ENCODE assay signal across 26 cellular contexts in the genomic region with DNA sequence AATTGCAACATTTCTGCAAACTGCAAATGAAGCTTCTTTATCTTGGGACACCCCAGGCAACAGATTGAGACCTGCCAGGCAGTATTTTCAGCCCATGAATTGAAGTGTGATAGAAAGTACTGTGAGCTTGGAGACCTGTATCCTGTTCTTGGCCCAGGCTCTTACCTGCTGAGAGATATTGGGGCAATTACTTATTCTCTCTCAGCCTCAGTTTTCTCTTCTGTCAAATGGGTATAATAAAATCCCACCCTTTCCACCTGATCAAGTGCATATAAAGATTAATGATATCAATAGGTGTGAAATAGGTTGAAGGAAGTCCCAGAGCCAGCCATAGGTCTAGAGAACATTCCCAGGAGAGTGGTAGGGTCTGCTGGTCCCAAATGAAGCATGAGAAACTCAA.
A peak's percentile ranks its signal among the peaks of the same experiment; 100 is the strongest.
DNase-seq lines count a peak whose midpoint lies in the region; ATAC-seq, FAIRE-seq and TF ChIP-seq lines count a peak whose summit lies in the region.
"Had no signal": no experiment of that assay in that cellular context is flagged by ENCODE, and none has a peak within 500 bp of the region (broad histone marks: within the 10 kb centered on the region; RNA-seq: fewer than 3 reads in every experiment).

No MANE protein-coding gene starts in this region.

- ATAC-seq in HepG2 = no peak
- ATAC-seq in right lobe of liver = no peak
- ATAC-seq: A549 had no signal

- BruUV-seq in HepG2 (replicated peaks; lab: Mats Ljungman, UMichigan) = no TSS peak

- no peak overlapping the region for H3K4me2 ChIP-seq in HepG2 (ENCODE audit: low read depth, low read length)
- H3K4me2 ChIP-seq: A549 had no signal

- H3K79me2 ChIP-seq in HepG2 (ENCODE audit: insufficient read depth, low read length) = no peaks in the 10 kb centered on the region

- no peak overlapping the region for H2AFZ ChIP-seq in HepG2 (ENCODE audit: low read length)

- intact Hi-C loops in HepG2 (cut with micrococcal nuclease; ENCODE audit: unreplicated experiment) = no loop called here
- intact Hi-C loops in right lobe of liver (cut with DNase I) = no loop called here
- intact Hi-C loops in sigmoid colon (cut with DNase I) = no loop called here
- intact Hi-C loops in activated naive CD4-positive, alpha-beta T cell treated with anti-CD3 and anti-CD28 coated beads for 36 hours (cut with micrococcal nuclease) = no loop called here

- H3K36me3 ChIP-seq in HepG2 (replicated peaks in 1 of 2; ENCODE audit: control insufficient read depth in 1 of 2, insufficient read depth in 2 of 2, low read length in 2 of 2) (no peaks in the 10 kb centered on the region), right lobe of liver (peaks cover 0 to 5% (median 0%) of the 10 kb centered on the region in 4 donors), sigmoid colon (no peaks in the 10 kb centered on the region)
- H3K36me3 ChIP-seq: BLaER1 treated with 17β-estradiol and CSF1 and Interleukin-3, amounts not matched to agents 10 nM and 100 nM; HAP-1 had no signal

- H3K4me1 ChIP-seq in HepG2 (ENCODE audit: insufficient read depth, low read length) (peaks cover 5% of the 10 kb centered on the region), right lobe of liver (peaks cover 0 to 24% (median 7%) of the 10 kb centered on the region in 4 donors), sigmoid colon (peaks cover 5 to 47% (median 37%) of the 10 kb centered on the region in 4 donors)
- H3K4me1 ChIP-seq: A549 had no signal

- no peak overlapping the region for H3K4me3 Mint-ChIP-seq in activated naive CD4-positive, alpha-beta T cell treated with anti-CD3 and anti-CD28 coated beads for 36 hours
- H3K4me3 Mint-ChIP-seq: CD4-positive, alpha-beta T cell; CD8-positive, alpha-beta memory T cell; HFFc6 had no signal

- no peak for TF ChIP-seq EP300 in HepG2 (IDR thresholded peaks at IDR 0.05; ENCODE audit: low read depth in 2 of 2, low read length in 2 of 2)
- no peak for TF ChIP-seq EP300 in HepG2 (CRISPR knock-in tag; IDR thresholded peaks at IDR 0.05; ENCODE audit: borderline replicate concordance)
- no peak for TF ChIP-seq EP300 in sigmoid colon (IDR thresholded peaks at IDR 0.05)

- TF ChIP-seq CTCF in HepG2 (CRISPR knock-in tag; IDR thresholded peaks at IDR 0.05) (no peak), right lobe of liver (IDR thresholded peaks at IDR 0.05) (no peak), sigmoid colon (IDR thresholded peaks at IDR 0.05) (no peak)

- H3K9ac ChIP-seq in HepG2 (ENCODE audit: insufficient read depth, low read depth, low read length) = no peak overlapping the region
- H3K9ac ChIP-seq: BLaER1 treated with 17β-estradiol and CSF1 and Interleukin-3, amounts not matched to agents 10 nM and 100 nM had no signal

- DNase-seq in HepG2 (ENCODE audit: low spot score) = no peak
- no peak for DNase-seq in right lobe of liver
- no peak for DNase-seq in sigmoid colon
- DNase-seq in DMS153 treated with DMSO at 0.1 percent for 48 hours (lab: John Stamatoyannopoulos, UW; ENCODE audit: unreplicated experiment) = no peak
- no peak for DNase-seq in NCI-H2227 treated with DMSO at 0.1 percent for 48 hours (lab: John Stamatoyannopoulos, UW)
- DNase-seq in activated naive CD4-positive, alpha-beta T cell treated with anti-CD3 and anti-CD28 coated beads for 36 hours = no peak
- DNase-seq: 8988T; ACHN; BE2C; CD4-positive, alpha-beta T cell; CD8-positive, alpha-beta memory T cell; DMS 273 treated with DMSO at 0.1 percent for 48 hours; DMS53; DMS79 treated with DMSO at 0.1 percent for 48 hours; GF-D8; GOT3 had no signal

- CTCF ChIA-PET in HepG2 (lab: Yijun Ruan, JAX; ENCODE audit: low intra/inter-chr PET ratio, low total read pairs) = no interaction called here
- CTCF ChIA-PET in activated naive CD4-positive, alpha-beta T cell treated with anti-CD3 and anti-CD28 coated beads for 36 hours (lab: Charles Lee) = no interaction called here

- no peak for TF ChIP-seq RAD21 in HepG2 (CRISPR knock-in tag; IDR thresholded peaks at IDR 0.05)

- H3K27me3 ChIP-seq in HepG2 (ENCODE audit: control insufficient read depth in 1 of 2, insufficient read depth in 2 of 2, low read length in 2 of 2) (peaks cover 2 to 13% of the 10 kb centered on the region in 2 experiments; a peak in 3 of 5 replicates), right lobe of liver (no peaks in the 10 kb centered on the region), sigmoid colon (no peaks in the 10 kb centered on the region)
- H3K27me3 ChIP-seq: BE2C; BLaER1 treated with 17β-estradiol and CSF1 and Interleukin-3, amounts not matched to agents 10 nM and 100 nM had no signal

- H3K4me3 ChIP-seq in HepG2 (replicated peaks in 1 of 3; ENCODE audit: insufficient read depth in 1 of 3, low read depth in 2 of 3, low read length in 3 of 3) = no peak overlapping the region
- no peak overlapping the region for H3K4me3 ChIP-seq in right lobe of liver
- H3K4me3 ChIP-seq in sigmoid colon = no peak overlapping the region
- H3K4me3 ChIP-seq: A549; BLaER1 treated with 17β-estradiol and CSF1 and Interleukin-3, amounts not matched to agents 10 nM and 100 nM; HAP-1 had no signal

- H3K9me3 ChIP-seq in HepG2 (ENCODE audit: low read length) = no peaks in the 10 kb centered on the region
- H3K9me3 ChIP-seq in right lobe of liver = no peaks in the 10 kb centered on the region
- no peaks in the 10 kb centered on the region for H3K9me3 ChIP-seq in sigmoid colon
- H3K9me3 ChIP-seq: BE2C, HAP-1 had no signal

- no peaks in the 10 kb centered on the region for H3K36me3 Mint-ChIP-seq in activated naive CD4-positive, alpha-beta T cell treated with anti-CD3 and anti-CD28 coated beads for 36 hours (ENCODE audit: low read depth)
- H3K36me3 Mint-ChIP-seq: CD14-positive monocyte had no signal

- in situ Hi-C loops in HepG2 (cut with HindIII; ENCODE audit: extremely low pct_ligation_motif_present, low pct_unique_long_range_greater_than_20kb) = loop anchor here (10.0 kb wide), 1 partner anchor 228 kb away; no protein-coding TSS in a partner anchor

- POLR2A ChIA-PET in HepG2 (lab: Yijun Ruan, JAX) = no interaction called here

- no peak for FAIRE-seq in HepG2 (lab: Jason Lieb, UNC)
- FAIRE-seq: A549, D721Med, GM12891, GM18507, H54 had no signal

- H3K27ac ChIP-seq in HepG2 (ENCODE audit: extremely low read length, insufficient read depth, low read length) (no peak overlapping the region), right lobe of liver (no peak overlapping the region), cingulate gyrus (ENCODE audit: low read depth, low read length) (peak overlapping the region; percentile 31), sigmoid colon (peak overlapping the region in 3 of 4 donors; percentile 90 to 92 (median 91))
- H3K27ac ChIP-seq: A549; BLaER1 treated with 17β-estradiol and CSF1 and Interleukin-3, amounts not matched to agents 10 nM and 100 nM had no signal

- no peaks in the 10 kb centered on the region for H3K4me1 Mint-ChIP-seq in activated naive CD4-positive, alpha-beta T cell treated with anti-CD3 and anti-CD28 coated beads for 36 hours (ENCODE audit: low read depth)

- TF ChIP-seq POLR2A in HepG2 (IDR thresholded peaks at IDR 0.05; ENCODE audit: insufficient read depth in 1 of 2, low read depth in 2 of 2, low read length in 2 of 2) = no peak
- no peak for TF ChIP-seq POLR2A in right lobe of liver (IDR thresholded peaks at IDR 0.05)
- no peak for TF ChIP-seq POLR2A in sigmoid colon (IDR thresholded peaks at IDR 0.05)

- no peaks in the 10 kb centered on the region for H4K20me1 ChIP-seq in HepG2 (ENCODE audit: insufficient read depth, low read length)
- H4K20me1 ChIP-seq: BLaER1 treated with 17β-estradiol and CSF1 and Interleukin-3, amounts not matched to agents 10 nM and 100 nM had no signal

- no peaks in the 10 kb centered on the region for H3K9me3 Mint-ChIP-seq in activated naive CD4-positive, alpha-beta T cell treated with anti-CD3 and anti-CD28 coated beads for 36 hours
- H3K9me3 Mint-ChIP-seq: CD4-positive, alpha-beta T cell; CD8-positive, alpha-beta memory T cell had no signal

- H3K27ac Mint-ChIP-seq in activated naive CD4-positive, alpha-beta T cell treated with anti-CD3 and anti-CD28 coated beads for 36 hours = no peak overlapping the region
- H3K27ac Mint-ChIP-seq: CD4-positive, alpha-beta T cell had no signal

- H3K27me3 Mint-ChIP-seq in activated naive CD4-positive, alpha-beta T cell treated with anti-CD3 and anti-CD28 coated beads for 36 hours (ENCODE audit: low read depth) = peaks cover 12% of the 10 kb centered on the region
- H3K27me3 Mint-ChIP-seq: CD4-positive, alpha-beta T cell had no signal

TF ChIP-seq in HepG2, 621 proteins besides CTCF, POLR2A, EP300 and RAD21:
- TF ChIP-seq CENPX (CRISPR knock-in tag; IDR thresholded peaks at IDR 0.05) (no peak), PPARG (CRISPR knock-in tag; conservative IDR thresholded peaks at IDR 0.05) (no peak), FOXA1 (IDR thresholded peaks at IDR 0.05) (no peak), FOXA1 (CRISPR knock-in tag; IDR thresholded peaks at IDR 0.05) (no peak), ZNF629 (CRISPR knock-in tag; conservative IDR thresholded peaks at IDR 0.05) (peak; percentile 45)

Comparison
In these comparisons a context has a peak if more than half of its experiments do, and no peak if none do; other contexts are left out.
1. H3K27ac ChIP-seq: peak in cingulate gyrus (single experiment) and sigmoid colon (3 of 4); none in HepG2 (single experiment) and right lobe of liver (0 of 3).